ENCODE assay signal across 23 cellular contexts in the genomic region with DNA sequence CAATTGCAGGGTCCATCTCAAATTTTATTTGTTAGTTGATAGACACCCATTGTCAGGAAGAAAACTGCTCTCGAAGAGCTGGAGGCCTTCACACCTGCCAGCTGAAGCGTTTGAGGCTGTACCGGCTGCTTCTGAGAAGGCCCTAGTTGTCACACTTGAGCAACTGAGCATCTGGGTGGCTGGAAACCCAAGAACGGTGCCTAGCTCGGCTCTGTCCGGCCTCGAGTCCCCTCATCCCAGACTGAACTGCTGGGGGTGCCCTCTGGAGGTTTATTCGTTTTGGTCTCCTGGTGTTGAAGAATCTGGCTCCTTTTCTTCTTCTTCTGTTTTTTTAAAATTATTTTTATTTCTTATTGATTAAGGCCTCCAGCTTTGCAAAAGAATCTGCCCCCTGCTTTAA.
"Had no signal": no experiment of that assay in that cellular context is flagged by ENCODE, and none has a peak within 500 bp of the region (broad histone marks: within the 10 kb centered on the region; RNA-seq: fewer than 3 reads in every experiment).

No MANE protein-coding gene starts in this region.

- H3K4me1 Mint-ChIP-seq: nephron had no signal

- H3K27ac ChIP-seq: foreskin keratinocyte, parathyroid adenoma, thoracic aorta had no signal

- H3K4me3 Mint-ChIP-seq: activated naive CD8-positive, alpha-beta T cell treated with anti-CD3 and anti-CD28 coated beads for 36 hours; activated T-cell treated with anti-CD3 and anti-CD28 coated beads, Interleukin-2, amount 50 U/mL, for 4 hours; nephron; T-helper 17 cell had no signal

- H3K4me1 ChIP-seq: foreskin keratinocyte, parathyroid adenoma had no signal

- H3K36me3 Mint-ChIP-seq: activated naive CD8-positive, alpha-beta T cell treated with anti-CD3 and anti-CD28 coated beads for 36 hours had no signal

- H3K9me3 Mint-ChIP-seq: activated naive CD8-positive, alpha-beta T cell treated with anti-CD3 and anti-CD28 coated beads for 36 hours; activated T-cell treated with anti-CD3 and anti-CD28 coated beads, Interleukin-2, amount 50 U/mL, for 4 hours; activated T-helper 2 cell treated with anti-CD3 and anti-CD28 coated beads, Interferon-gamma antibody, Interleukin-2, Interleukin-4, amounts not matched to agents 10 μg/mL and 5 μg/mL and 100 μg/mL, durations not matched to agents 14 hours and 24 hours and 36 hours; nephron had no signal

- H2AFZ ChIP-seq: parathyroid adenoma had no signal

- DNase-seq: activated CD4-positive, alpha-beta T cell treated with anti-CD3 and anti-CD28 coated beads for 4 hours; activated CD4-positive, alpha-beta T cell treated with anti-CD3 and anti-CD28 coated beads, Interleukin-2, amount 50 U/mL, for 48 hours; activated CD4-positive, CD25-positive, alpha-beta regulatory T cell; activated CD8-positive, alpha-beta memory T cell treated with anti-CD3 and anti-CD28 coated beads, Interleukin-2, amount 50 U/mL, for 48 hours; activated naive CD4-positive, alpha-beta T cell; activated naive CD8-positive, alpha-beta T cell treated with anti-CD3 and anti-CD28 coated beads for 36 hours; activated T-cell treated with anti-CD3 and anti-CD28 coated beads, Interleukin-2, amount 50 U/mL, for 4 hours; central memory CD4-positive, alpha-beta T cell; dermis blood vessel endothelial cell; effector memory CD4-positive, alpha-beta T cell; foreskin keratinocyte; left ventricle myocardium superior; mammary epithelial cell; nucleus accumbens; right cardiac atrium; stimulated activated CD4-positive, alpha-beta T cell treated with anti-CD3 and anti-CD28 coated beads, Interleukin-2, amount 100 ng/mL, for 24 hours; stimulated activated naive CD4-positive, alpha-beta T cell; T-helper 17 cell; upper lobe of left lung had no signal

- H3K79me2 ChIP-seq: parathyroid adenoma had no signal

- H3K9ac ChIP-seq: parathyroid adenoma had no signal

- H3K9me3 ChIP-seq: thoracic aorta, upper lobe of left lung had no signal

- ATAC-seq: activated T-cell treated with anti-CD3 and anti-CD28 coated beads, Interleukin-2, amount 50 U/mL, for 4 hours; foreskin keratinocyte; left ventricle myocardium superior; T-helper 17 cell had no signal

- H3K4me3 ChIP-seq: thoracic aorta, upper lobe of left lung had no signal

- H3K27me3 ChIP-seq: upper lobe of left lung had no signal

- H3K36me3 ChIP-seq: thoracic aorta, upper lobe of left lung had no signal

- H3K27ac Mint-ChIP-seq: activated naive CD8-positive, alpha-beta T cell treated with anti-CD3 and anti-CD28 coated beads for 36 hours; activated T-helper 2 cell treated with anti-CD3 and anti-CD28 coated beads, Interferon-gamma antibody, Interleukin-2, Interleukin-4, amounts not matched to agents 10 μg/mL and 5 μg/mL and 100 μg/mL, durations not matched to agents 14 hours and 24 hours and 36 hours; nephron; T-helper 17 cell had no signal
